In the genomic region with DNA sequence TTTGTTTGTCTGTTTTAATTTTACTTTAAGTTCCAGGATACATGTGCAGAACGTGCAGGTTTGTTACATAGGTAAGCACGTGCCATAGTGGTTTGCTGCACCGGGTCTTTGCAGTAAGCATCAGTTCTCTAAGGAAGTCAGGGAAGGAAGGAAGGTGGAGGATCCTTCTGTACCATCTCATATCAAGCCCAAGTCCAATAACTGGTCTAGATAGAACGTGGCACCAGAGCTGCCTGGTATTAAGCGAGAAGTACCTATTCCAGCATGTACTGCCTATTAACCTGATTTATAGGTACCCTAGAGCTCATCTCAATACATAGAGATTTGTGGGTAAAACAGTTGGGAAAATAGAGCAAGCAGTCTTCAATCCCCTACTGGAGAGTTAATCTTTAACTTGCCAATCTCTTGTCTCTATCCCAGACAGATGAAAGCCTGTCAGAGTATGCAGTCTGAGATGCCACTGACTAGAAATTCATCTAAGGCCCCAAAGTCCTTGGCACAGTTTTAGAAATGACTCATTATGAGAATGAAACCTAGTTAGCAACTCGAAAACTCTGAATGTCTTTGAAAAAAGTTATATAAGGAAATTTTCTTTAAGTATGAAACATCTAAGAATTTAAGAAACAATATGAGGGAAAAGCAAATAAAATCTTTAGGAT, we compare ENCODE assay signal across 1 cellular context.
TF ChIP-seq lines count a peak whose summit lies in the region.

No MANE protein-coding gene starts in this region.

TF ChIP-seq in SK-N-SH treated with all-trans-retinoic acid at 6 μM for 48 hours, 23 proteins besides CTCF, POLR2A, EP300 and RAD21 (continued from another document):
- no peak for TF ChIP-seq ZNF565 (CRISPR knock-in tag; conservative IDR thresholded peaks at IDR 0.05; ENCODE audit: low read depth)
- no peak for TF ChIP-seq ZFP3 (CRISPR knock-in tag; IDR thresholded peaks at IDR 0.05)
- TF ChIP-seq ZC3H10 (CRISPR knock-in tag; IDR thresholded peaks at IDR 0.05), result no peak
- no peak for TF ChIP-seq TCF4 (CRISPR knock-in tag; IDR thresholded peaks at IDR 0.05; ENCODE audit: borderline replicate concordance)
- no peak for TF ChIP-seq CSDC2 (CRISPR knock-in tag; IDR thresholded peaks at IDR 0.05)
- TF ChIP-seq TSHZ2 (CRISPR knock-in tag; IDR thresholded peaks at IDR 0.05), result no peak
- TF ChIP-seq ESRRG (CRISPR knock-in tag; IDR thresholded peaks at IDR 0.05), result no peak
TF ChIP-seq in SK-N-SH treated with all-trans-retinoic acid at 6 μM for 48 hours: peak in this region for 0.
